24 cellular contexts compared by ENCODE assay signal in the genomic region with DNA sequence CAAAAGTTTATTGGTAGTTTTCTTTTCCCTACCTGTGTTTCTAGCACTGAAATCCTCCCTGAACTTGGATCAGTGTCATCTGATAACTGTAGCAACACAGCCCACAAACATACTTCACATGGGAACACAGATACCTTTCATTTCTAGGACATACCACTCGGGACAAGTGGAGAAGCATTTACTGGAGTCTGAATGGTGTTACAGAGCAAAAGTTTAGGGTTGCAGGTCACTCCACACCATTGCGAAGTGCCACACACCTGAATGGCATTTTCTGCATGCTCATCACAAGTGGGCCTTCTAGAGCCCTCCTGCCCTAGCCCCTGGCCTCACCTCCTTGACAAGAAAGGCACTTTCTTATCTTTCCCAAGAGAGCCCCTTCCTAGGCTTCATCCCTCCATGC.
DNase-seq lines count a peak whose midpoint lies in the region; ATAC-seq, FAIRE-seq and TF ChIP-seq lines count a peak whose summit lies in the region.
"Had no signal": no experiment of that assay in that cellular context is flagged by ENCODE, and none has a peak within 500 bp of the region (broad histone marks: within the 10 kb centered on the region; RNA-seq: fewer than 3 reads in every experiment).

No MANE protein-coding gene starts in this region.

- no peak overlapping the region for H3K4me3 Mint-ChIP-seq in Calu3 (ENCODE audit: low read depth, unreplicated experiment)
- H3K4me3 Mint-ChIP-seq: CD4-positive, alpha-beta memory T cell; CD4-positive, CD25-positive, alpha-beta regulatory T cell; CD8-positive, alpha-beta memory T cell had no signal

- H3K4me1 ChIP-seq in A549 (peaks cover 52% of the 10 kb centered on the region), upper lobe of right lung (no peaks in the 10 kb centered on the region)
- H3K4me1 ChIP-seq: BLaER1 had no signal

- no peaks in the 10 kb centered on the region for H3K9me3 Mint-ChIP-seq in Calu3 (ENCODE audit: low read depth, unreplicated experiment)
- H3K9me3 Mint-ChIP-seq: CD14-positive monocyte; CD4-positive, alpha-beta memory T cell; CD8-positive, alpha-beta memory T cell had no signal

- no peaks in the 10 kb centered on the region for H3K36me3 ChIP-seq in upper lobe of right lung
- H3K36me3 ChIP-seq: BE2C, BLaER1 had no signal

- POLR2A ChIA-PET in A549 (lab: Yijun Ruan, JAX) = no interaction called here

- peak overlapping the region; percentile 24 for H3K27ac Mint-ChIP-seq in Calu3 (ENCODE audit: unreplicated experiment)
- H3K27ac Mint-ChIP-seq: CD14-positive monocyte; CD4-positive, alpha-beta memory T cell; CD4-positive, CD25-positive, alpha-beta regulatory T cell had no signal

- intact Hi-C loops in Calu3 (cut with micrococcal nuclease; ENCODE audit: unreplicated experiment) = loop anchor here (10.0 kb wide), 1 partner anchor 372 kb away; no protein-coding TSS in a partner anchor
- intact Hi-C loops in upper lobe of right lung (cut with DNase I) = no loop called here

- no peak for TF ChIP-seq RAD21 in A549 (conservative IDR thresholded peaks at IDR 0.05 in 1 of 2, IDR thresholded peaks at IDR 0.05 in 1 of 2)

- H3K4me1 Mint-ChIP-seq in Calu3 (ENCODE audit: low read depth, unreplicated experiment) = peaks cover 59% of the 10 kb centered on the region

- TF ChIP-seq POLR2A in A549 (IDR thresholded peaks at IDR 0.05; ENCODE audit: low read length) = no peak

- ATAC-seq in A549 = no peak
- ATAC-seq in upper lobe of right lung = peak; percentile 72
- ATAC-seq: GM12878 had no signal

- H3K4me3 ChIP-seq in A549 (no peak overlapping the region), upper lobe of right lung (no peak overlapping the region)
- H3K4me3 ChIP-seq: BLaER1, GM12878 had no signal

- no peaks in the 10 kb centered on the region for H3K27me3 Mint-ChIP-seq in Calu3 (ENCODE audit: unreplicated experiment)

- FAIRE-seq in A549 (lab: Jason Lieb, UNC) = no peak
- FAIRE-seq: GM12878, GM12892, GM18507 had no signal

- peaks cover 10% of the 10 kb centered on the region for H3K27me3 ChIP-seq in upper lobe of right lung
- H3K27me3 ChIP-seq: BE2C, BLaER1 had no signal

- no peak for TF ChIP-seq EP300 in A549 (IDR thresholded peaks at IDR 0.05)

- DNase-seq in A549 (ENCODE audit: low read depth in 1 of 2, low spot score in 1 of 2) (no peak), Calu3 (no peak), upper lobe of right lung (no peak), NCI-H1417 treated with DMSO at 0.1 percent for 48 hours (lab: John Stamatoyannopoulos, UW) (no peak), EL (no peak)
- DNase-seq: ACHN; BE2C; C1 segment of cervical spinal cord; CD4-positive, alpha-beta memory T cell; CD4-positive, CD25-positive, alpha-beta regulatory T cell; CD8-positive, alpha-beta memory T cell; COR-L47; DMS 273 treated with DMSO at 0.1 percent for 48 hours; DMS153; DMS53; DMS79; DND-41; GDM1 had no signal

- CTCF ChIA-PET in A549 (lab: Yijun Ruan, JAX) = interaction anchor here (1.0 to 18.2 kb wide), 3 partner anchors 11 to 466 kb away, joined by 3 to 761 read pairs (median 393); no protein-coding TSS in a partner anchor
- CTCF ChIA-PET in Calu3 (lab: Charles Lee) = interaction anchor here (1.1 kb wide), 1 partner anchor 9 kb away, joined by 4 read pairs; no protein-coding TSS in a partner anchor

- 90% methylated on average over 2 of the region's 2 CpGs for WGBS in A549 (ENCODE audit: missing lambda C conversion rate)

- H3K36me3 Mint-ChIP-seq in Calu3 (ENCODE audit: insufficient read depth, unreplicated experiment) = peaks cover 15% of the 10 kb centered on the region
- H3K36me3 Mint-ChIP-seq: CD14-positive monocyte; CD4-positive, alpha-beta memory T cell; CD4-positive, CD25-positive, alpha-beta regulatory T cell; CD8-positive, alpha-beta memory T cell had no signal

- TF ChIP-seq CTCF in A549 (IDR thresholded peaks at IDR 0.05) = no peak
- no peak for TF ChIP-seq CTCF in Calu3 (IDR thresholded peaks at IDR 0.05; ENCODE audit: unreplicated experiment)
- TF ChIP-seq CTCF in upper lobe of right lung (IDR thresholded peaks at IDR 0.05) = no peak

- no peaks in the 10 kb centered on the region for H3K9me3 ChIP-seq in A549
- H3K9me3 ChIP-seq in upper lobe of right lung = no peaks in the 10 kb centered on the region
- H3K9me3 ChIP-seq: BE2C, BLaER1 had no signal

- BruUV-seq in Calu3 (replicated peaks; lab: Mats Ljungman, UMichigan) = no TSS peak

- no peak overlapping the region for H3K4me2 ChIP-seq in A549
- H3K4me2 ChIP-seq: BLaER1 had no signal

- H3K27ac ChIP-seq in A549 = peak overlapping the region in 1 of 2 experiments; percentile 17; a peak in 2 of 6 replicates
- H3K27ac ChIP-seq in upper lobe of right lung = no peak overlapping the region
- H3K27ac ChIP-seq: 22Rv1, BLaER1 had no signal

TF ChIP-seq in A549, 52 proteins besides CTCF, POLR2A, EP300 and RAD21:
- TF ChIP-seq MAFK (IDR thresholded peaks at IDR 0.05; ENCODE audit: partially characterized antibody) (peak; percentile 10), HOXB5 (CRISPR knock-in tag; IDR thresholded peaks at IDR 0.05) (no peak)
